In the genomic region with DNA sequence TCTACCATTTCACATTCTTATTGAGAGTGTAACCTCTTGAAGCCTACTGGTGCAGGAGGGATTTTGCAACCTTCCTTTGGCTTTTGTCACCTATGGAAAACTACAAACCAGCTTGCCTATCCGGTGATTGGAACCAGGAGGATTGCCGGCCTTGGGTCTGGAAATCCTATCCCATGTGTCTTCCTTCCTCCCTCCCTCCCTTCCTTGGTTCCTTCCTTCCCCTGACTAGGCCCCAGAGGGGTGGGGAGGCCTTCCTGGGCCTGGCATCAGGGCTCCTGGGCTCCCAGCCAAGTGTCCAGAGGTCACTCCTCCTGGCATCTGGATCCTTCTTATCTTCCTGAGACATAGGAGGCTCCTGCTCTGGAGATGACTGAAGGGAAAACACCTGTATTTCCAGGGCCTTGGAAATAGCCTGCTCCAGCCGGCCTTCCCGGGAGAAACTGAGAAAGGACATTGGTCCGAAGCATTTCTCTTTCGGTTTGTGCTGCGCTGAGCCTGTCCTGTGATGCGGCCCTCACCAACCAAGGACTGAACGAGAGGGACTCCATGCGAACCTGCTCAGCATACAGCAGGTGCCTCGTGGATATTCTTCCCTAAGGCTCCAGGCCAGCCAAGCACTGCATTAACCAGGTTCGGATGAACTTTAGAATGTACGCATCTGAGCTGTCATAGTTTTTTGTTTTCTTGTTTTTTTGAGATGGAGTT, we compare ENCODE assay signal across 11 cellular contexts. TPM values are rescaled to one million over a fixed set of nuclear protein-coding genes. Genes with fewer than 3 reads are reported as not detected.
DNase-seq lines count a peak whose midpoint lies in the region; ATAC-seq, FAIRE-seq and TF ChIP-seq lines count a peak whose summit lies in the region.
"Had no signal": no experiment of that assay in that cellular context is flagged by ENCODE, and none has a peak within 500 bp of the region (broad histone marks: within the 10 kb centered on the region; RNA-seq: fewer than 3 reads in every experiment).

No MANE protein-coding gene starts in this region.

- FAIRE-seq in endothelial cell of umbilical vein (lab: Jason Lieb, UNC) = peak; percentile 59

- CTCF ChIA-PET in endothelial cell of umbilical vein (lab: Charles Lee) = interaction anchor here (0.8 to 1.9 kb wide), 8 partner anchors 22 to 120 kb away, joined by 3 to 9 read pairs (median 3); a partner anchor contains a TSS

- H3K27me3 ChIP-seq in endothelial cell of umbilical vein (ENCODE audit: control insufficient read depth in 2 of 2, insufficient read depth in 2 of 2, low read length in 2 of 2) = no peaks in the 10 kb centered on the region
- H3K27me3 ChIP-seq in mucosa of stomach (ENCODE audit: control insufficient read depth, insufficient read depth, low read length) = no peaks in the 10 kb centered on the region

- intact Hi-C loops in endothelial cell of umbilical vein (cut with micrococcal nuclease) = loop anchor here (2.0 kb wide), 2 partner anchors 27 to 69 kb away; a partner anchor contains a TSS

- no peak for TF ChIP-seq POLR2A in endothelial cell of umbilical vein (IDR thresholded peaks at IDR 0.05; ENCODE audit: low read depth, low read length)

- H2AFZ ChIP-seq in endothelial cell of umbilical vein (ENCODE audit: low read depth, low read length) = peak overlapping the region; percentile 63

- POLR2A ChIA-PET in endothelial cell of umbilical vein (lab: Charles Lee) = no interaction called here

- no peak overlapping the region for H3K9ac ChIP-seq in endothelial cell of umbilical vein (replicated peaks; ENCODE audit: extremely low read depth, insufficient read depth, low read length)
- peak overlapping the region; percentile 68 for H3K9ac ChIP-seq in mucosa of stomach (ENCODE audit: low read length)

- H3K27ac ChIP-seq in endothelial cell of umbilical vein (ENCODE audit: insufficient read depth, low read depth, low read length) = no peak overlapping the region

- H3K27me3 Mint-ChIP-seq in stimulated activated naive CD8-positive, alpha-beta T cell treated with anti-CD3 and anti-CD28 coated beads, Interleukin-15, Interleukin-2, amounts not matched to agents 100 ng/mL and 50 ng/mL, for 24 hours = no peaks in the 10 kb centered on the region
- no peaks in the 10 kb centered on the region for H3K27me3 Mint-ChIP-seq in stimulated activated naive CD8-positive, alpha-beta T cell treated with anti-CD3 and anti-CD28 coated beads, Interleukin-15, amount 100 ng/mL, for 72 hours
- H3K27me3 Mint-ChIP-seq: CD4-positive, alpha-beta T cell had no signal

- H3K9me1 ChIP-seq in endothelial cell of umbilical vein (replicated peaks; ENCODE audit: control insufficient read depth, extremely low read depth, insufficient read depth, low read length) = no peaks in the 10 kb centered on the region

- dilution Hi-C loops in endothelial cell of umbilical vein (cut with MboI; ENCODE audit: extremely low pct_ligation_motif_present, low sequenced_read_pairs) = no loop called here

- no peaks in the 10 kb centered on the region for H3K9me3 ChIP-seq in endothelial cell of umbilical vein (replicated peaks; ENCODE audit: control insufficient read depth, insufficient read depth, low read length)
- no peaks in the 10 kb centered on the region for H3K9me3 ChIP-seq in mucosa of stomach (ENCODE audit: control insufficient read depth, low read length)

- DNase-seq in stimulated activated naive CD8-positive, alpha-beta T cell treated with anti-CD3 and anti-CD28 coated beads, Interleukin-15, amount 100 ng/mL, for 72 hours = no peak
- peak; percentile 29 for DNase-seq in endothelial cell of umbilical vein (ENCODE audit: low read depth, low spot score)
- DNase-seq in OCI-M1 (lab: John Stamatoyannopoulos, UW) = no peak
- no peak for DNase-seq in H4 (ENCODE audit: low spot score)
- no peak for DNase-seq in NCI-H1417 (lab: John Stamatoyannopoulos, UW)
- DNase-seq: CD4-positive, alpha-beta T cell; foreskin melanocyte; stimulated activated CD4-positive, alpha-beta T cell treated with anti-CD3 and anti-CD28 coated beads, Interleukin-15, amount 100 ng/mL, for 24 hours had no signal

- BruUV-seq in endothelial cell of umbilical vein (replicated peaks; lab: Mats Ljungman, UMichigan) = no TSS peak

- TF ChIP-seq CTCF in endothelial cell of umbilical vein (IDR thresholded peaks at IDR 0.05; ENCODE audit: extremely low read depth in 1 of 2, insufficient read depth in 1 of 2, low read depth in 1 of 2, low read length in 2 of 2) = no peak

- no peaks in the 10 kb centered on the region for H3K36me3 Mint-ChIP-seq in stimulated activated naive CD8-positive, alpha-beta T cell treated with anti-CD3 and anti-CD28 coated beads, Interleukin-15, Interleukin-2, amounts not matched to agents 100 ng/mL and 50 ng/mL, for 24 hours (ENCODE audit: low read depth)

- H3K27ac Mint-ChIP-seq in stimulated activated naive CD8-positive, alpha-beta T cell treated with anti-CD3 and anti-CD28 coated beads, Interleukin-15, Interleukin-2, amounts not matched to agents 100 ng/mL and 50 ng/mL, for 24 hours = peak overlapping the region; percentile 97
- peak overlapping the region in 1 of 2 donors; percentile 40 for H3K27ac Mint-ChIP-seq in stimulated activated naive CD8-positive, alpha-beta T cell treated with anti-CD3 and anti-CD28 coated beads, Interleukin-15, amount 100 ng/mL, for 72 hours
- H3K27ac Mint-ChIP-seq: CD4-positive, alpha-beta T cell had no signal

- H3K79me2 ChIP-seq in endothelial cell of umbilical vein (ENCODE audit: control insufficient read depth, insufficient read depth, low read length) = no peaks in the 10 kb centered on the region

- no peak for ATAC-seq in stimulated activated naive CD8-positive, alpha-beta T cell treated with anti-CD3 and anti-CD28 coated beads, Interleukin-15, amount 100 ng/mL, for 72 hours
- no peak for ATAC-seq in HG03108 (IDR thresholded peaks at IDR 0.05; ENCODE audit: unreplicated experiment)

- no peaks in the 10 kb centered on the region for H4K20me1 ChIP-seq in endothelial cell of umbilical vein (replicated peaks; ENCODE audit: control insufficient read depth, extremely low read depth, insufficient read depth, low read length)

- no peak overlapping the region for H3K4me2 ChIP-seq in endothelial cell of umbilical vein (ENCODE audit: insufficient read depth, low read length)

- H3K4me1 ChIP-seq in endothelial cell of umbilical vein (ENCODE audit: control insufficient read depth, extremely low read depth, insufficient read depth, low read length) = peaks cover 31% of the 10 kb centered on the region
- H3K4me1 ChIP-seq in mucosa of stomach (ENCODE audit: control insufficient read depth, insufficient read depth, low read length) = peaks cover 85% of the 10 kb centered on the region

- H3K9me3 Mint-ChIP-seq in stimulated activated naive CD8-positive, alpha-beta T cell treated with anti-CD3 and anti-CD28 coated beads, Interleukin-15, Interleukin-2, amounts not matched to agents 100 ng/mL and 50 ng/mL, for 24 hours = no peaks in the 10 kb centered on the region
- no peaks in the 10 kb centered on the region for H3K9me3 Mint-ChIP-seq in stimulated activated naive CD8-positive, alpha-beta T cell treated with anti-CD3 and anti-CD28 coated beads, Interleukin-15, amount 100 ng/mL, for 72 hours
- H3K9me3 Mint-ChIP-seq: CD4-positive, alpha-beta T cell had no signal

- H3K4me3 ChIP-seq in endothelial cell of umbilical vein (replicated peaks in 1 of 3; ENCODE audit: insufficient read depth in 1 of 3, low read depth in 1 of 3, low read length in 3 of 3) (no peak overlapping the region), mucosa of stomach (ENCODE audit: low read length) (no peak overlapping the region)

- H3K4me1 Mint-ChIP-seq in stimulated activated naive CD8-positive, alpha-beta T cell treated with anti-CD3 and anti-CD28 coated beads, Interleukin-15, Interleukin-2, amounts not matched to agents 100 ng/mL and 50 ng/mL, for 24 hours (ENCODE audit: low read depth) = peaks cover 58% of the 10 kb centered on the region
- H3K4me1 Mint-ChIP-seq in stimulated activated naive CD8-positive, alpha-beta T cell treated with anti-CD3 and anti-CD28 coated beads, Interleukin-15, amount 100 ng/mL, for 72 hours = peaks cover 55% of the 10 kb centered on the region

- no peak overlapping the region for H3K4me3 Mint-ChIP-seq in stimulated activated naive CD8-positive, alpha-beta T cell treated with anti-CD3 and anti-CD28 coated beads, Interleukin-15, Interleukin-2, amounts not matched to agents 100 ng/mL and 50 ng/mL, for 24 hours
- no peak overlapping the region for H3K4me3 Mint-ChIP-seq in stimulated activated naive CD8-positive, alpha-beta T cell treated with anti-CD3 and anti-CD28 coated beads, Interleukin-15, amount 100 ng/mL, for 72 hours
- H3K4me3 Mint-ChIP-seq: CD4-positive, alpha-beta T cell had no signal

- no peaks in the 10 kb centered on the region for H3K36me3 ChIP-seq in endothelial cell of umbilical vein (ENCODE audit: control insufficient read depth in 2 of 2, extremely low read depth in 1 of 2, insufficient read depth in 2 of 2, low read length in 2 of 2)
- no peaks in the 10 kb centered on the region for H3K36me3 ChIP-seq in mucosa of stomach (ENCODE audit: control insufficient read depth, insufficient read depth, low read length)

TF ChIP-seq in endothelial cell of umbilical vein, 7 proteins besides CTCF, POLR2A, EP300 and RAD21:
- TF ChIP-seq JUN (IDR thresholded peaks at IDR 0.05; ENCODE audit: borderline replicate concordance, insufficient read depth, insufficient read length, low read depth) (no peak), POLR2AphosphoS5 (IDR thresholded peaks at IDR 0.05; ENCODE audit: insufficient read depth, low read depth, low read length) (no peak), MYC (IDR thresholded peaks at IDR 0.05; ENCODE audit: low read depth, low read length) (no peak), GATA2 (IDR thresholded peaks at IDR 0.05; ENCODE audit: insufficient read depth, insufficient read length, low read depth, low read length) (no peak), EZH2 (IDR thresholded peaks at IDR 0.05; ENCODE audit: borderline replicate concordance, low read depth, low read length, severe bottlenecking) (no peak), FOS (IDR thresholded peaks at IDR 0.05; ENCODE audit: borderline replicate concordance, insufficient read depth, low read length) (no peak)
- TF ChIP-seq, protein P1, sequence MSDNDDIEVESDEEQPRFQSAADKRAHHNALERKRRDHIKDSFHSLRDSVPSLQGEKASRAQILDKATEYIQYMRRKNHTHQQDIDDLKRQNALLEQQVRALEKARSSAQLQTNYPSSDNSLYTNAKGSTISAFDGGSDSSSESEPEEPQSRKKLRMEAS (IDR thresholded peaks at IDR 0.05; ENCODE audit: insufficient read depth, insufficient read length) = no peak

RNA-seq across cellular contexts. Expression of a gene that starts 43.4 kb away (rescaled TPM):
- 195 and 197 TPM in 2 replicates for total RNA-seq in endothelial cell of umbilical vein
- 130 and 170 TPM in 2 replicates for polyA plus RNA-seq in endothelial cell of umbilical vein
- 210 and 228 TPM in 2 replicates for polyA plus RNA-seq in endothelial cell of umbilical vein (2011; cell fraction: cytosol; rRNA removed)
- 112 and 131 TPM in 2 replicates for polyA plus RNA-seq in endothelial cell of umbilical vein (2011; cell fraction: nucleus; rRNA removed)
- polyA plus RNA-seq in endothelial cell of umbilical vein (2012) = 191 and 291 TPM in 2 replicates
- 77.7 and 97.9 TPM in 2 replicates for polyA minus RNA-seq in endothelial cell of umbilical vein
- polyA minus RNA-seq in endothelial cell of umbilical vein (2011; cell fraction: cytosol; rRNA and poly(A)+ RNA removed) = 109 TPM
- polyA minus RNA-seq in endothelial cell of umbilical vein (2011; cell fraction: nucleus; rRNA and poly(A)+ RNA removed) = 38.7 and 40.8 TPM in 2 replicates
- total RNA-seq in H4 (2014; rRNA removed; shearing (Covaris generic)) = 429 and 475 TPM in 2 replicates
